In the genomic region with DNA sequence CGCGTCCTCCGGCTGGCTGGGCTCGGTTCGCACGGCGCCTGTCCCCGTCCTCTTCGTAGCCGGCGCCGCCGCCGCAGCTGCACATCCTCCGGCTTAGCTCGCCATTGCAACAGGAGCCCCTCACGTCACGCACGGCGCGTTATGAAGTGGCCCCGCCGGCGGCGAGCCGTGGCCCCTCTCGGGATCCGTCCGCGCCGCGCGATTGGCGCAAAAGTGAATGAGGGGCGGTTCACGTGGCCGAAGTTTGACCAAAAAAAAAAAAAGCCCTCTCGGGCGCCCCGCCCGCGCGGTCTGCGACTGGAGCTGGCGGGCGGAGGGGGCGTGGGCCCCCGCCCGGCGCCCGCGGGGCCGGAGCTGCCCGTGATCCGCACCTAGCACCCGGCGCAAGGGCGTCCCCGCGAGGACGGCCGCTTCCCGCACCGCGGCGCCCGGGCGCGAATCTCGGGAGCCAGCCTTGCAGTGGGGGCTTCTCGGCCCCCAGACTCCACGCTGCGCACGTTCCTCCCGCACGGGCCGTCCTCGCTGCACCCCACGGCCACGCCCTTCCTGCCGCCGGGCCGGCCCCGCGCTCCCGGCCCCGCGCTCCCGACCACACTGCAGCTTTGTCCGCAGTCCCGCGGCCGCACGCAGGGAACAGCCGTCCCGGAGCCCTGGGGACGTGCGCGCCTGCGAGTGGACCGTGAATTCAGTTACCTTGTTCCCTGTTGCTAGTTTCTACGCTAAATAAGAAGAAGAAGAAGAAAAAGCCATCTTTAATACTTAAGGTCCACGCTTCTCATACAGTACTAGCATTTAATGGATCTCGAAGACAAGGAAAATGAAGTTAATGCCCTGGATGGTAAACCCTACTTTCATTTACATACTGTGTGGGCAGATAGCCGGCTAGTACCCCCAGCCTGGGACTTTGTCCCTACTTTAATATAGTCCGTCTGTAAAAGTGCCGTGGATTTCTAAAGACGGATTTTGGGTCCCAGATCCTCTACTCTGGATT, we compare ENCODE assay signal across 8 cellular contexts. TPM values are rescaled to one million over a fixed set of nuclear protein-coding genes. Genes with fewer than 3 reads are reported as not detected.
A peak's percentile ranks its signal among the peaks of the same experiment; 100 is the strongest.
DNase-seq lines count a peak whose midpoint lies in the region; ATAC-seq, FAIRE-seq and TF ChIP-seq lines count a peak whose summit lies in the region.

A gene with protein sequence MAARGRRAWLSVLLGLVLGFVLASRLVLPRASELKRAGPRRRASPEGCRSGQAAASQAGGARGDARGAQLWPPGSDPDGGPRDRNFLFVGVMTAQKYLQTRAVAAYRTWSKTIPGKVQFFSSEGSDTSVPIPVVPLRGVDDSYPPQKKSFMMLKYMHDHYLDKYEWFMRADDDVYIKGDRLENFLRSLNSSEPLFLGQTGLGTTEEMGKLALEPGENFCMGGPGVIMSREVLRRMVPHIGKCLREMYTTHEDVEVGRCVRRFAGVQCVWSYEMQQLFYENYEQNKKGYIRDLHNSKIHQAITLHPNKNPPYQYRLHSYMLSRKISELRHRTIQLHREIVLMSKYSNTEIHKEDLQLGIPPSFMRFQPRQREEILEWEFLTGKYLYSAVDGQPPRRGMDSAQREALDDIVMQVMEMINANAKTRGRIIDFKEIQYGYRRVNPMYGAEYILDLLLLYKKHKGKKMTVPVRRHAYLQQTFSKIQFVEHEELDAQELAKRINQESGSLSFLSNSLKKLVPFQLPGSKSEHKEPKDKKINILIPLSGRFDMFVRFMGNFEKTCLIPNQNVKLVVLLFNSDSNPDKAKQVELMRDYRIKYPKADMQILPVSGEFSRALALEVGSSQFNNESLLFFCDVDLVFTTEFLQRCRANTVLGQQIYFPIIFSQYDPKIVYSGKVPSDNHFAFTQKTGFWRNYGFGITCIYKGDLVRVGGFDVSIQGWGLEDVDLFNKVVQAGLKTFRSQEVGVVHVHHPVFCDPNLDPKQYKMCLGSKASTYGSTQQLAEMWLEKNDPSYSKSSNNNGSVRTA (minus strand): TSS at position 219 of the 991 bp plus-strand sequence. CDS start 592 bp downstream, outside the sequence.

- TSS peak; percentile 74 for BruUV-seq in A673 (replicated peaks; lab: Mats Ljungman, UMichigan)

- H3K4me3 ChIP-seq in A673 (ENCODE audit: low read depth, low read length, poor library complexity, severe bottlenecking) (peak within 1 kb of the TSS; percentile 85), kidney (ENCODE audit: low read length in 2 of 2) (peak within 1 kb of the TSS; percentile 85 to 91)

- intact Hi-C loops in A673 (cut with micrococcal nuclease; ENCODE audit: unreplicated experiment) (loop anchor here (5.0 to 10.0 kb wide), 3 partner anchors 75 to 617 kb away; partner anchors contain the start of gene LRRK1), kidney (cut with DNase I) (no loop called here)

- CTCF ChIA-PET in A673 (lab: Charles Lee), result interaction anchor here (0.6 kb wide), 1 partner anchor 607 kb away, joined by 3 read pairs; no protein-coding TSS in a partner anchor

- peak; percentile 77 for TF ChIP-seq POLR2A in GM18526 (IDR thresholded peaks at IDR 0.05; ENCODE audit: extremely low read depth, insufficient read length)

- H3K27ac Mint-ChIP-seq in central memory CD8-positive, alpha-beta T cell (ENCODE audit: low read depth), result peak within 1 kb of the TSS; percentile 80

- no peaks in the 10 kb centered on the region for H3K9me3 ChIP-seq in A673 (ENCODE audit: low read depth, low read length, poor library complexity, severe bottlenecking)
- no peaks in the 10 kb centered on the region for H3K9me3 ChIP-seq in kidney (ENCODE audit: control insufficient read depth in 1 of 2, low read length in 2 of 2)

- no peaks in the 10 kb centered on the region for H3K9me3 Mint-ChIP-seq in central memory CD8-positive, alpha-beta T cell

- ATAC-seq in HG03064 (IDR thresholded peaks at IDR 0.05; ENCODE audit: low read depth, unreplicated experiment), result peak; percentile 63
- peak; percentile 67 to 70 for ATAC-seq in activated CD4-positive, CD25-positive, alpha-beta regulatory T cell treated with anti-CD3 and anti-CD28 coated beads, Interleukin-2, amount 50 U/mL, for 24 hours
- peak; percentile 70 for ATAC-seq in central memory CD8-positive, alpha-beta T cell (replicated peaks; ENCODE audit: extremely low read depth, poor library complexity, severe bottlenecking)

- no peaks in the 10 kb centered on the region for H3K27me3 Mint-ChIP-seq in central memory CD8-positive, alpha-beta T cell

- DNase-seq in A673 (ENCODE audit: low spot score) (peak; percentile 94), NCI-H2227 treated with DMSO at 0.1 percent for 48 hours (lab: John Stamatoyannopoulos, UW) (peak; percentile 59), kidney (peak; percentile 97)
- DNase-seq in central memory CD8-positive, alpha-beta T cell (ENCODE audit: low spot score in 2 of 2), result peak; percentile 76 to 78
- peak; percentile 63 to 80 for DNase-seq in stimulated activated CD4-positive, alpha-beta T cell treated with anti-CD3 and anti-CD28 coated beads, Interleukin-15, amount 100 ng/mL, for 1 hour (ENCODE audit: low read depth in 1 of 2, low spot score in 1 of 2)

- peaks cover 36% of the 10 kb centered on the region for H3K4me1 Mint-ChIP-seq in central memory CD8-positive, alpha-beta T cell

- peaks cover 15% of the 10 kb centered on the region for H3K36me3 Mint-ChIP-seq in central memory CD8-positive, alpha-beta T cell (ENCODE audit: insufficient read depth)

- H3K4me1 ChIP-seq in A673 (ENCODE audit: insufficient read depth, low read length, poor library complexity, severe bottlenecking), result peaks cover 8% of the 10 kb centered on the region
- peaks cover 13 to 14% of the 10 kb centered on the region in 2 donors for H3K4me1 ChIP-seq in kidney (ENCODE audit: control insufficient read depth in 1 of 2, insufficient read depth in 1 of 2, low read depth in 1 of 2, low read length in 2 of 2)

- POLR2A ChIA-PET in A673 (lab: Charles Lee; ENCODE audit: low non-redundant PET), result interaction anchor here (0.6 kb wide), 2 partner anchors 124 to 183 kb away, joined by 4 to 9 read pairs; no protein-coding TSS in a partner anchor

- peak within 1 kb of the TSS; percentile 76 to 88 for H3K9ac ChIP-seq in kidney (ENCODE audit: low read length in 2 of 2)

- no peaks in the 10 kb centered on the region for H3K27me3 ChIP-seq in A673 (replicated peaks; ENCODE audit: insufficient read depth, low read depth, low read length, poor library complexity)

- TF ChIP-seq CTCF in A673 (conservative IDR thresholded peaks at IDR 0.05; ENCODE audit: low read depth, low read length) (no peak), kidney (IDR thresholded peaks at IDR 0.05; ENCODE audit: borderline replicate concordance, extremely low read depth, insufficient read depth) (peak; percentile 27)

- peak within 1 kb of the TSS; percentile 97 for H3K4me3 Mint-ChIP-seq in central memory CD8-positive, alpha-beta T cell

- H3K36me3 ChIP-seq in A673 (ENCODE audit: insufficient read depth, low read length, poor library complexity, severe bottlenecking), result no peaks in the 10 kb centered on the region
- H3K36me3 ChIP-seq in kidney (ENCODE audit: control insufficient read depth in 1 of 2, insufficient read depth in 2 of 2, low read length in 2 of 2), result peaks cover 0 to 6% of the 10 kb centered on the region in 2 donors

- FAIRE-seq in kidney (lab: Jason Lieb, UNC), result no peak

- H3K27ac ChIP-seq in A673 (ENCODE audit: low read depth, low read length, poor library complexity, severe bottlenecking) (peak within 1 kb of the TSS; percentile 81), kidney (ENCODE audit: low read depth in 2 of 2, low read length in 2 of 2) (peak within 1 kb of the TSS; percentile 77 to 88)

RNA-seq across cellular contexts. Expression of the gene that starts here (rescaled TPM):
- total RNA-seq in A673 (2021) (47.0 and 48.3 TPM in 2 replicates), kidney (41.6 TPM)
- polyA plus RNA-seq in kidney (ENCODE audit: insufficient read depth, low read depth, low replicate concordance), result 7.2 TPM

Comparison
In these comparisons a context has a peak if more than half of its experiments do, and no peak if none do; other contexts are left out.
1. Peak in every context shown above with its lines: DNase-seq, ATAC-seq, H3K4me3 ChIP-seq and H3K27ac ChIP-seq.